Comparison of ENCODE assay signal across 8 cellular contexts in genomic region chr9:120640380-120640779, GRCh38.
"Had no signal": no experiment of that assay in that cellular context is flagged by ENCODE, and none has a peak within 500 bp of the region (broad histone marks: within the 10 kb centered on the region; RNA-seq: fewer than 3 reads in every experiment).

No MANE protein-coding gene starts in this region.

- DNase-seq: GOT3, H7, HFFc6, KG1 had no signal

- H3K36me3 ChIP-seq: HAP-1 had no signal

- ATAC-seq: HCT116, K562 had no signal

- H3K4me3 ChIP-seq: HAP-1, K562 had no signal

- FAIRE-seq: HTR-8/SVneo, K562 had no signal
